ENCODE assay signal across 16 cellular contexts in the genomic region with DNA sequence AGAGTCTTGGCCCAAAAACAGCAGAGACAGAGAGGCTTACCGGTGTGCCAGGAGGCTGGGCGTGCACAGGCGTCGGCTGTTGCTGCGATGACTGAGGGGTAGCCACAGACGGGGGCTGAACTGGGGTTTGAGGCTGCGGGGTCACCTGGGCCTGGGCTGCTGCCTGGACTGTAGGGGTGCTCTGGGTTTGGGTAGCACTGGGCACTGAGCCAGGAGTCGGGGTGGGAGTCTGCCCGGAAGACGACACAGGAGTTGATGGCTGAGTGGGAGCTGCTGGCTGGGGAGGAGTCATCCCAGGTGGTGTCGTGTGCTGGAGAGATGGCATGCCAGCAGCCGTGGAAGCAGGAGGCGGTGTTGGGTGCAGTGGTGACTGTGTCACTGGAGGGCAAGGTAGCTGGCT. TPM values are rescaled to one million over a fixed set of nuclear protein-coding genes. Genes with fewer than 3 reads are reported as not detected.
A peak's percentile ranks its signal among the peaks of the same experiment; 100 is the strongest.
DNase-seq lines count a peak whose midpoint lies in the region; ATAC-seq and TF ChIP-seq lines count a peak whose summit lies in the region.
"Had no signal": no experiment of that assay in that cellular context is flagged by ENCODE, and none has a peak within 500 bp of the region (broad histone marks: within the 10 kb centered on the region; RNA-seq: fewer than 3 reads in every experiment).

No MANE protein-coding gene starts in this region.

- H3K36me3 ChIP-seq in CD8-positive, alpha-beta T cell (ENCODE audit: insufficient read depth, low read length) = peaks cover 71% of the 10 kb centered on the region
- H3K36me3 ChIP-seq in IMR-90 (ENCODE audit: control insufficient read depth, insufficient read depth, low read length) = peaks cover 62% of the 10 kb centered on the region
- H3K36me3 ChIP-seq in endodermal cell (ENCODE audit: control insufficient read depth, insufficient read depth, low read length) = peaks cover 90% of the 10 kb centered on the region
- peaks cover 53 to 100% of the 10 kb centered on the region in 2 donors for H3K36me3 ChIP-seq in neuronal stem cell (replicated peaks in 1 of 2; ENCODE audit: control insufficient read depth in 2 of 2, insufficient read depth in 2 of 2, low read length in 2 of 2)
- peaks cover 41% of the 10 kb centered on the region for H3K36me3 ChIP-seq in PC-9 (ENCODE audit: low read depth)

- 93% methylated on average over 6 of the region's 13 CpGs; no CpG with 5 or more reads in 1 of the 2 experiments for WGBS in IMR-90 (ENCODE audit: extremely low coverage in 2 of 2, insufficient read length in 1 of 2), 2 experiments
- 97 to 100% methylated on average over 9 to 13 of the region's 13 CpGs for WGBS in endodermal cell (ENCODE audit: insufficient coverage in 1 of 2, insufficient read length in 1 of 2), 2 experiments
- WGBS in neuronal stem cell (ENCODE audit: extremely low coverage in 2 of 2, insufficient read length in 2 of 2, insufficient replicate concordance in 1 of 2), 2 donors = no CpG with 5 or more reads among the region's 13 CpGs

- H3K9ac ChIP-seq in IMR-90 (ENCODE audit: low read depth, low read length) (no peak overlapping the region), endodermal cell (ENCODE audit: extremely low read depth, low read length, poor library complexity, severe bottlenecking) (no peak overlapping the region), neuronal stem cell (ENCODE audit: low read depth, low read length, poor library complexity) (no peak overlapping the region)

- H3F3A ChIP-seq in PC-9 (ENCODE audit: insufficient read depth, low read depth) = peaks cover 22% of the 10 kb centered on the region

- no peaks in the 10 kb centered on the region for H3K9me3 ChIP-seq in CD8-positive, alpha-beta T cell (ENCODE audit: low read length)
- H3K9me3 ChIP-seq in IMR-90 (ENCODE audit: control insufficient read depth, insufficient read depth, low read length) = no peaks in the 10 kb centered on the region
- H3K9me3 ChIP-seq in endodermal cell (ENCODE audit: control insufficient read depth, low read length) = no peaks in the 10 kb centered on the region
- H3K9me3 ChIP-seq in neuronal stem cell (replicated peaks in 1 of 2; ENCODE audit: control insufficient read depth in 2 of 2, insufficient read depth in 1 of 2, low read depth in 1 of 2, low read length in 2 of 2) = no peaks in the 10 kb centered on the region
- H3K9me3 ChIP-seq in PC-9 (ENCODE audit: insufficient read depth, low read depth) = no peaks in the 10 kb centered on the region

- peak overlapping the region; percentile 45 for H3K27ac Mint-ChIP-seq in CD8-positive, alpha-beta T cell
- peak overlapping the region; percentile 9 for H3K27ac Mint-ChIP-seq in endodermal cell

- H2AK5ac ChIP-seq in IMR-90 (ENCODE audit: low read depth, low read length) (0 out of 2 replicates have a peak overlapping the region, but pooled peaks have one; percentile 23), neuronal stem cell (ENCODE audit: low read depth, low read length) (no peak overlapping the region)

- peaks cover 20% of the 10 kb centered on the region for H3K9me1 ChIP-seq in IMR-90 (ENCODE audit: insufficient read depth, low read length)

- H3K9me3 Mint-ChIP-seq in CD8-positive, alpha-beta T cell = no peaks in the 10 kb centered on the region
- no peaks in the 10 kb centered on the region for H3K9me3 Mint-ChIP-seq in endodermal cell

- H2BK12ac ChIP-seq in neuronal stem cell (ENCODE audit: low read length) = no peak overlapping the region

- no peak overlapping the region for H2AK9ac ChIP-seq in IMR-90 (replicated peaks; ENCODE audit: low read depth, low read length, poor library complexity)

- intact Hi-C loops in CD8-positive, alpha-beta T cell (cut with DNase I, micrococcal nuclease) = no loop called here
- intact Hi-C loops in IMR-90 (cut with micrococcal nuclease) = loop anchor here (5.0 kb wide), 1 partner anchor 107 kb away; no protein-coding TSS in a partner anchor
- intact Hi-C loops in PC-9 (cut with micrococcal nuclease; ENCODE audit: unreplicated experiment) = no loop called here

- no peak overlapping the region for H3K4me3 ChIP-seq in CD8-positive, alpha-beta T cell (ENCODE audit: low read depth, low read length)
- no peak overlapping the region for H3K4me3 ChIP-seq in IMR-90 (ENCODE audit: insufficient read depth, low read depth, low read length)
- H3K4me3 ChIP-seq in endodermal cell (ENCODE audit: low read length) = no peak overlapping the region
- peak overlapping the region in 1 of 2 donors; percentile 5 for H3K4me3 ChIP-seq in neuronal stem cell (ENCODE audit: low read length in 2 of 2)
- H3K4me3 ChIP-seq in PC-9 = no peak overlapping the region
- H3K4me3 ChIP-seq: K562 had no signal

- in situ Hi-C loops in IMR-90 (cut with MboI; ENCODE audit: low sequenced_read_pairs) = no loop called here

- no peak overlapping the region for H2BK20ac ChIP-seq in IMR-90 (ENCODE audit: low read depth, low read length)

- ATAC-seq in CD8-positive, alpha-beta T cell = no peak
- ATAC-seq in IMR-90 (ENCODE audit: low read depth) (no peak), HG03457 (IDR thresholded peaks at IDR 0.05; ENCODE audit: unreplicated experiment) (no peak)
- ATAC-seq: K562 had no signal

- H3K27me3 Mint-ChIP-seq in CD8-positive, alpha-beta T cell (ENCODE audit: low read depth) = no peaks in the 10 kb centered on the region
- H3K27me3 Mint-ChIP-seq in endodermal cell (ENCODE audit: insufficient read depth) = no peaks in the 10 kb centered on the region

- BruUV-seq in IMR-90 (replicated peaks; lab: Mats Ljungman, UMichigan) (no TSS peak), PC-9 (replicated peaks; lab: Mats Ljungman, UMichigan) (no TSS peak)

- H3K4me2 ChIP-seq in IMR-90 (ENCODE audit: low read depth, low read length) = no peak overlapping the region
- no peak overlapping the region for H3K4me2 ChIP-seq in neuronal stem cell (ENCODE audit: insufficient read depth, low read length, poor library complexity, severe bottlenecking)
- no peak overlapping the region for H3K4me2 ChIP-seq in PC-9

- TF ChIP-seq CTCF in CD8-positive, alpha-beta T cell (IDR thresholded peaks at IDR 0.05) = no peak
- no peak for TF ChIP-seq CTCF in IMR-90 (conservative IDR thresholded peaks at IDR 0.05; ENCODE audit: low read depth, low read length)
- no peak for TF ChIP-seq CTCF in endodermal cell (conservative IDR thresholded peaks at IDR 0.05)
- no peak for TF ChIP-seq CTCF in PC-9 (conservative IDR thresholded peaks at IDR 0.05)

- peaks cover 6% of the 10 kb centered on the region for H3K4me1 Mint-ChIP-seq in CD8-positive, alpha-beta T cell (ENCODE audit: low read depth)
- no peaks in the 10 kb centered on the region for H3K4me1 Mint-ChIP-seq in endodermal cell

- H2BK120ac ChIP-seq in IMR-90 (ENCODE audit: low read depth, low read length) (no peak overlapping the region), neuronal stem cell (ENCODE audit: low read depth, low read length) (no peak overlapping the region)

- no peaks in the 10 kb centered on the region for H3K4me1 ChIP-seq in CD8-positive, alpha-beta T cell (ENCODE audit: insufficient read depth, low read length)
- peaks cover 5% of the 10 kb centered on the region for H3K4me1 ChIP-seq in IMR-90 (ENCODE audit: control insufficient read depth, insufficient read depth, low read length)
- no peaks in the 10 kb centered on the region for H3K4me1 ChIP-seq in endodermal cell (ENCODE audit: control insufficient read depth, insufficient read depth, low read length)
- peaks cover 0 to 2% of the 10 kb centered on the region in 2 donors for H3K4me1 ChIP-seq in neuronal stem cell (ENCODE audit: control insufficient read depth in 2 of 2, insufficient read depth in 1 of 2, low read depth in 1 of 2, low read length in 2 of 2)
- H3K4me1 ChIP-seq in PC-9 (replicated peaks; ENCODE audit: insufficient read depth) = peaks cover 12% of the 10 kb centered on the region

- no peak for DNase-seq in CD8-positive, alpha-beta T cell
- DNase-seq in IMR-90 = no peak
- no peak for DNase-seq in endodermal cell
- no peak for DNase-seq in neuronal stem cell (ENCODE audit: low spot score)
- no peak for DNase-seq in PC-9
- no peak for DNase-seq in NCI-H510A treated with DMSO at 0.1 percent for 48 hours (lab: John Stamatoyannopoulos, UW)
- DNase-seq: AML-193; Calu3; HCEC 1CT; NCI-H146; NCI-H2107; NCI-H226; NCI-H69; NK-92 treated with Interleukin-12 subunit alpha and Interleukin-12 subunit beta, amount 100 ng/mL, for 24 hours had no signal

- H3K4ac ChIP-seq in IMR-90 (ENCODE audit: low read depth, low read length) (no peak overlapping the region), neuronal stem cell (ENCODE audit: low read length) (no peak overlapping the region)

- TF ChIP-seq RAD21 in IMR-90 (IDR thresholded peaks at IDR 0.05; ENCODE audit: low read length) = no peak

- no peak overlapping the region for H3K56ac ChIP-seq in IMR-90 (ENCODE audit: extremely low read depth, insufficient read depth, low read length)

- H3K4me3 Mint-ChIP-seq in CD8-positive, alpha-beta T cell = no peak overlapping the region
- no peak overlapping the region for H3K4me3 Mint-ChIP-seq in endodermal cell

- H3K9me2 ChIP-seq in PC-9 (ENCODE audit: insufficient read depth) = no peaks in the 10 kb centered on the region

- POLR2A ChIA-PET in CD8-positive, alpha-beta T cell (lab: Charles Lee) = no interaction called here
- POLR2A ChIA-PET in IMR-90 (lab: Charles Lee; ENCODE audit: unreplicated experiment) (no interaction called here), PC-9 (lab: Charles Lee; ENCODE audit: unreplicated experiment) (no interaction called here)

- H3K14ac ChIP-seq in IMR-90 (replicated peaks; ENCODE audit: low read depth, low read length) (no peak overlapping the region), neuronal stem cell (ENCODE audit: low read length) (no peak overlapping the region)

- H2AFZ ChIP-seq in IMR-90 (replicated peaks; ENCODE audit: low read length, poor library complexity) (no peak overlapping the region), neuronal stem cell (ENCODE audit: low read length) (no peak overlapping the region), PC-9 (no peak overlapping the region)

- no peaks in the 10 kb centered on the region for H3K79me2 ChIP-seq in PC-9 (ENCODE audit: low read depth)

- H4K5ac ChIP-seq in IMR-90 (ENCODE audit: low read depth, low read length) = no peak overlapping the region

- peaks cover 44% of the 10 kb centered on the region for H4K20me1 ChIP-seq in IMR-90 (ENCODE audit: insufficient read depth, low read length)
- peaks cover 43% of the 10 kb centered on the region for H4K20me1 ChIP-seq in PC-9 (ENCODE audit: insufficient read depth)

- peaks cover 26 to 72% of the 10 kb centered on the region in 2 experiments; a peak in 3 of 4 replicates for H3K79me1 ChIP-seq in IMR-90 (ENCODE audit: low read depth in 1 of 2, low read length in 2 of 2)
- H3K79me1 ChIP-seq in neuronal stem cell (ENCODE audit: low read depth, low read length) = no peaks in the 10 kb centered on the region

- CTCF ChIA-PET in CD8-positive, alpha-beta T cell (lab: Charles Lee) = interaction anchor here (0.7 kb wide), 1 partner anchor 1071 kb away, joined by 3 read pairs; no protein-coding TSS in a partner anchor
- CTCF ChIA-PET in IMR-90 (lab: Yijun Ruan, JAX) = no interaction called here
- CTCF ChIA-PET in PC-9 (lab: Charles Lee) = no interaction called here

- H4K91ac ChIP-seq in IMR-90 (ENCODE audit: insufficient read depth, low read depth, low read length) (no peak overlapping the region), neuronal stem cell (ENCODE audit: low read depth, low read length, poor library complexity) (no peak overlapping the region)

- H3K23ac ChIP-seq in IMR-90 (ENCODE audit: low read depth, low read length) (no peak overlapping the region), neuronal stem cell (ENCODE audit: low read depth, low read length, poor library complexity) (peak overlapping the region; percentile 16)

- TF ChIP-seq POLR2A in IMR-90 (IDR thresholded peaks at IDR 0.05; ENCODE audit: low read depth, low read length) = no peak

- H2BK5ac ChIP-seq in IMR-90 (ENCODE audit: low read depth, low read length, poor library complexity, severe bottlenecking) (no peak overlapping the region), neuronal stem cell (ENCODE audit: low read length) (no peak overlapping the region)

- H3K27ac ChIP-seq in CD8-positive, alpha-beta T cell (ENCODE audit: low read depth, low read length) = no peak overlapping the region
- H3K27ac ChIP-seq in IMR-90 (ENCODE audit: insufficient read depth, low read length) (no peak overlapping the region), endodermal cell (ENCODE audit: low read depth, low read length) (no peak overlapping the region), neuronal stem cell (replicated peaks; ENCODE audit: low read length) (no peak overlapping the region), PC-9 (no peak overlapping the region)

- H3K18ac ChIP-seq in IMR-90 (ENCODE audit: low read depth, low read length) = no peak overlapping the region
- H3K18ac ChIP-seq in neuronal stem cell (ENCODE audit: low read length) = no peak overlapping the region

- peaks cover 92% of the 10 kb centered on the region for H3K36me3 Mint-ChIP-seq in CD8-positive, alpha-beta T cell
- peaks cover 84% of the 10 kb centered on the region for H3K36me3 Mint-ChIP-seq in endodermal cell (ENCODE audit: low read depth)

- dilution Hi-C loops in IMR-90 (cut with HindIII; ENCODE audit: low sequenced_read_pairs, unreplicated experiment) = no loop called here

- H4K8ac ChIP-seq in IMR-90 (ENCODE audit: low read depth in 2 of 2, low read length in 2 of 2) = no peak overlapping the region
- H4K8ac ChIP-seq in neuronal stem cell (ENCODE audit: low read depth, low read length) = no peak overlapping the region

- H3K27me3 ChIP-seq in CD8-positive, alpha-beta T cell (ENCODE audit: insufficient read depth, low read length) = no peaks in the 10 kb centered on the region
- H3K27me3 ChIP-seq in IMR-90 (ENCODE audit: control insufficient read depth, insufficient read depth, low read length) (no peaks in the 10 kb centered on the region), endodermal cell (ENCODE audit: control insufficient read depth, insufficient read depth, low read length, poor library complexity, severe bottlenecking) (no peaks in the 10 kb centered on the region), neuronal stem cell (ENCODE audit: control insufficient read depth in 3 of 3, insufficient read depth in 3 of 3, low read depth in 1 of 3, low read length in 3 of 3) (no peaks in the 10 kb centered on the region), PC-9 (ENCODE audit: insufficient read depth, low read depth) (no peaks in the 10 kb centered on the region)

- H2BK15ac ChIP-seq in IMR-90 (ENCODE audit: low read depth, low read length) (no peak overlapping the region), neuronal stem cell (ENCODE audit: low read length) (no peak overlapping the region)

RNA-seq across cellular contexts. Expression of a gene that starts 53.2 kb away (rescaled TPM):
- total RNA-seq in CD8-positive, alpha-beta T cell = 10 to 100 TPM; 48.3 to 57.4 TPM
- 137 and 145 TPM in 2 replicates for total RNA-seq in IMR-90 (2012; rRNA removed)
- polyA plus RNA-seq in IMR-90 (2012; rRNA removed) = 139 and 172 TPM in 2 replicates
- 90.5 and 90.6 TPM in 2 replicates for polyA plus RNA-seq in IMR-90 (2012; cell fraction: cytosol; rRNA removed)
- 225 and 239 TPM in 2 replicates for polyA plus RNA-seq in IMR-90 (2012; cell fraction: nucleus; rRNA removed; ENCODE audit: low replicate concordance)
- 100 to 1,000 TPM; 144 to 156 TPM for total RNA-seq in endodermal cell
- polyA plus RNA-seq in endodermal cell (2013, experiment 1 of 2) = 114 TPM
- 102 TPM for polyA plus RNA-seq in endodermal cell (2013, experiment 2 of 2)
- 156 TPM for polyA plus RNA-seq in neuronal stem cell (2013, experiment 1 of 2)
- polyA plus RNA-seq in neuronal stem cell (2013, experiment 2 of 2) = 144 TPM
- 204 and 258 TPM in 2 replicates for total RNA-seq in PC-9 (2021)
